Comparison of ENCODE assay signal across 10 cellular contexts in genomic region chr1:173864179-173864867, GRCh38. TPM values are rescaled to one million over a fixed set of nuclear protein-coding genes. Genes with fewer than 3 reads are reported as not detected.
A peak's percentile ranks its signal among the peaks of the same experiment; 100 is the strongest.
DNase-seq lines count a peak whose midpoint lies in the region; ATAC-seq, FAIRE-seq and TF ChIP-seq lines count a peak whose summit lies in the region.
"Had no signal": no experiment of that assay in that cellular context is flagged by ENCODE, and none has a peak within 500 bp of the region (broad histone marks: within the 10 kb centered on the region; RNA-seq: fewer than 3 reads in every experiment).

No MANE protein-coding gene starts in this region.

- H3K27ac ChIP-seq in left ventricle myocardium inferior (replicated peaks) (peak overlapping the region; percentile 12), right cardiac atrium (ENCODE audit: low read length) (no peak overlapping the region), SU-DHL-6 (ENCODE audit: low read depth, low read length) (peak overlapping the region; percentile 91; the same call in 1 of the 2 replicates), fibroblast of lung (ENCODE audit: insufficient read depth, low read length) (peak overlapping the region; percentile 50)
- H3K27ac ChIP-seq: colonic mucosa had no signal

- intact Hi-C loops in left ventricle myocardium inferior (cut with micrococcal nuclease) (no loop called here), right cardiac atrium (cut with DNase I) (no loop called here)

- no peaks in the 10 kb centered on the region for H3K27me3 ChIP-seq in left ventricle myocardium inferior (ENCODE audit: low read depth)
- H3K27me3 ChIP-seq in right cardiac atrium (ENCODE audit: control insufficient read depth, insufficient read depth) = no peaks in the 10 kb centered on the region
- no peaks in the 10 kb centered on the region for H3K27me3 ChIP-seq in SU-DHL-6 (ENCODE audit: low read length)
- no peaks in the 10 kb centered on the region for H3K27me3 ChIP-seq in fibroblast of lung (ENCODE audit: control insufficient read depth, insufficient read depth, low read length)
- H3K27me3 ChIP-seq: colonic mucosa had no signal

- no peaks in the 10 kb centered on the region for H3K9me2 ChIP-seq in SU-DHL-6 (replicated peaks; ENCODE audit: insufficient read depth, low read length)

- peak overlapping the region; percentile 72 for H3K4me3 Mint-ChIP-seq in type B pancreatic cell

- no peaks in the 10 kb centered on the region for H3K9me3 Mint-ChIP-seq in type B pancreatic cell

- 0 out of 2 replicates have a peak overlapping the region, but pooled peaks have one; percentile 88 for H3K9ac ChIP-seq in SU-DHL-6 (ENCODE audit: low read length)
- no peak overlapping the region for H3K9ac ChIP-seq in fibroblast of lung (ENCODE audit: insufficient read depth, low read length)

- no peak for TF ChIP-seq CTCF in left ventricle myocardium inferior (IDR thresholded peaks at IDR 0.05; ENCODE audit: borderline replicate concordance)
- TF ChIP-seq CTCF in SU-DHL-6 (IDR thresholded peaks at IDR 0.05; ENCODE audit: insufficient read depth, low read length, poor library complexity, severe bottlenecking) = no peak
- TF ChIP-seq CTCF in fibroblast of lung (conservative IDR thresholded peaks at IDR 0.05 in 1 of 2, IDR thresholded peaks at IDR 0.05 in 1 of 2; ENCODE audit: low read depth in 1 of 2, low read length in 2 of 2) = no peak
- no peak for TF ChIP-seq CTCF in type B pancreatic cell (conservative IDR thresholded peaks at IDR 0.05)

- no peaks in the 10 kb centered on the region for H3K9me3 ChIP-seq in left ventricle myocardium inferior (replicated peaks)
- H3K9me3 ChIP-seq in right cardiac atrium (ENCODE audit: control insufficient read depth, low read length) = no peaks in the 10 kb centered on the region
- no peaks in the 10 kb centered on the region for H3K9me3 ChIP-seq in SU-DHL-6 (ENCODE audit: insufficient read depth, low read length)
- no peaks in the 10 kb centered on the region for H3K9me3 ChIP-seq in fibroblast of lung (ENCODE audit: control insufficient read depth, insufficient read depth, low read depth, low read length)
- H3K9me3 ChIP-seq: colonic mucosa had no signal

- peaks cover 45% of the 10 kb centered on the region for H3K36me3 Mint-ChIP-seq in type B pancreatic cell

- peaks cover 18% of the 10 kb centered on the region for H3K4me1 Mint-ChIP-seq in type B pancreatic cell (ENCODE audit: unreplicated experiment)

- H3K36me3 ChIP-seq in left ventricle myocardium inferior (peaks cover 70% of the 10 kb centered on the region), SU-DHL-6 (ENCODE audit: low read length) (peaks cover 54% of the 10 kb centered on the region), fibroblast of lung (ENCODE audit: control insufficient read depth, insufficient read depth, low read length) (peaks cover 21% of the 10 kb centered on the region)

- H3F3A ChIP-seq in SU-DHL-6 (ENCODE audit: insufficient read depth) = peaks cover 86% of the 10 kb centered on the region

- H3K4me2 ChIP-seq in SU-DHL-6 (ENCODE audit: low read depth, low read length, poor library complexity, severe bottlenecking) (peak overlapping the region; percentile 85), fibroblast of lung (ENCODE audit: extremely low read depth, insufficient read depth, low read length) (peak overlapping the region; percentile 89)

- FAIRE-seq in RCC 7860 (lab: Jason Lieb, UNC) = no peak

- ATAC-seq in right cardiac atrium = no peak

- H4K20me1 ChIP-seq in SU-DHL-6 (ENCODE audit: low read depth, low read length) (peaks cover 10% of the 10 kb centered on the region; the same call in 1 of the 2 replicates), fibroblast of lung (ENCODE audit: control insufficient read depth, extremely low read depth, insufficient read depth, low read length) (peaks cover 5% of the 10 kb centered on the region)

- H2AFZ ChIP-seq in SU-DHL-6 (ENCODE audit: low read depth, low read length, severe bottlenecking) (no peak overlapping the region), fibroblast of lung (ENCODE audit: low read length) (no peak overlapping the region)

- no peak overlapping the region for H3K4me3 ChIP-seq in left ventricle myocardium inferior
- H3K4me3 ChIP-seq in right cardiac atrium (ENCODE audit: low read length) = no peak overlapping the region
- H3K4me3 ChIP-seq in SU-DHL-6 (ENCODE audit: insufficient read depth, low read length, poor library complexity, severe bottlenecking) = no peak overlapping the region
- H3K4me3 ChIP-seq in fibroblast of lung (replicated peaks in 1 of 4; ENCODE audit: control extremely low read depth in 1 of 4, insufficient read depth in 1 of 4, low read depth in 3 of 4, low read length in 4 of 4) = peak overlapping the region; percentile 94 to 99 (median 98)
- H3K4me3 ChIP-seq: colonic mucosa had no signal

- DNase-seq in left ventricle myocardium inferior = no peak
- no peak for DNase-seq in right cardiac atrium
- peak in 1 of 2 donors; percentile 45 for DNase-seq in fibroblast of lung (ENCODE audit: low read depth in 2 of 2)
- no peak for DNase-seq in type B pancreatic cell (ENCODE audit: extremely low spot score, unreplicated experiment)
- no peak for DNase-seq in HT-29 (ENCODE audit: low spot score)
- DNase-seq in RCC 7860 (ENCODE audit: low spot score) = no peak
- DNase-seq in SIG-M5 treated with dmso at 0.1 percent for 504 hours (lab: John Stamatoyannopoulos, UW; ENCODE audit: unreplicated experiment) = no peak
- DNase-seq: colonic mucosa had no signal

- WGBS in right cardiac atrium = 78% methylated on average over 5 of the region's 5 CpGs

- peaks cover 49% of the 10 kb centered on the region for H3K4me1 ChIP-seq in left ventricle myocardium inferior
- H3K4me1 ChIP-seq in right cardiac atrium (ENCODE audit: control insufficient read depth, insufficient read depth, low read length) = peaks cover 4% of the 10 kb centered on the region
- peaks cover 5% of the 10 kb centered on the region for H3K4me1 ChIP-seq in fibroblast of lung (ENCODE audit: control insufficient read depth, extremely low read depth, insufficient read depth, low read length)

- H3K79me2 ChIP-seq in SU-DHL-6 (ENCODE audit: insufficient read depth, low read length) (peaks cover 16% of the 10 kb centered on the region), fibroblast of lung (ENCODE audit: control insufficient read depth, insufficient read depth, low read length) (peaks cover 36% of the 10 kb centered on the region)

- H3K27ac Mint-ChIP-seq in type B pancreatic cell = peak overlapping the region; percentile 76

- H3K27me3 Mint-ChIP-seq in type B pancreatic cell = peaks cover 4% of the 10 kb centered on the region

RNA-seq across cellular contexts. Expression of gene GAS5, which starts 3.5 kb away (rescaled TPM):
- 50.5 TPM for total RNA-seq in left ventricle myocardium inferior
- 10 to 100 TPM; 69.3 to 92.6 (median 82.5) TPM for total RNA-seq in right cardiac atrium
- polyA plus RNA-seq in right cardiac atrium = 78.6 TPM
- 502 and 1,016 TPM in 2 replicates for total RNA-seq in fibroblast of lung
- polyA plus RNA-seq in fibroblast of lung = 451 and 810 TPM in 2 replicates
- polyA plus RNA-seq in fibroblast of lung (2012) = 374 and 650 TPM in 2 replicates
- polyA minus RNA-seq in fibroblast of lung (ENCODE audit: low replicate concordance) = 54.5 and 75.6 TPM in 2 replicates
- 501 and 574 TPM in 2 replicates for total RNA-seq in type B pancreatic cell (ENCODE audit: low replicate concordance)
- total RNA-seq in HT-29 (2014; rRNA removed; shearing (Covaris generic)) = 283 TPM in 2 replicates

RNA-seq across cellular contexts. Expression of gene ZBTB37, which starts 3.9 kb away (rescaled TPM):
- 7.6 TPM for total RNA-seq in left ventricle myocardium inferior
- 10 to 100 TPM in 1 of 4 donors, 1 to 10 TPM in 3; 8.9 to 12.3 (median 9.3) TPM for total RNA-seq in right cardiac atrium
- polyA plus RNA-seq in right cardiac atrium = 2.6 TPM
- total RNA-seq in fibroblast of lung = 6.7 and 8.3 TPM in 2 replicates
- 2.4 and 3.0 TPM in 2 replicates for polyA plus RNA-seq in fibroblast of lung
- polyA plus RNA-seq in fibroblast of lung (2012) = 1.3 and 1.9 TPM in 2 replicates
- 4.9 and 6.1 TPM in 2 replicates for polyA minus RNA-seq in fibroblast of lung (ENCODE audit: low replicate concordance)
- total RNA-seq in type B pancreatic cell (ENCODE audit: low replicate concordance) = 11.5 and 14.6 TPM in 2 replicates
- total RNA-seq in HT-29 (2014; rRNA removed; shearing (Covaris generic)) = 2.0 and 2.6 TPM in 2 replicates

RNA-seq across cellular contexts. Expression of gene CENPL, which starts 39.6 kb away (rescaled TPM):
- total RNA-seq in left ventricle myocardium inferior (4.2 TPM), right cardiac atrium (1 to 10 TPM; 3.0 to 4.3 (median 3.9) TPM), fibroblast of lung (7.2 and 16.0 TPM in 2 replicates), type B pancreatic cell (ENCODE audit: low replicate concordance) (11.5 and 14.1 TPM in 2 replicates)
- polyA plus RNA-seq in right cardiac atrium (2.9 TPM), fibroblast of lung (9.9 and 16.5 TPM in 2 replicates)
- 6.2 and 11.8 TPM in 2 replicates for polyA plus RNA-seq in fibroblast of lung (2012)
- 0.43 and 2.5 TPM in 2 replicates for polyA minus RNA-seq in fibroblast of lung (ENCODE audit: low replicate concordance)
- total RNA-seq in HT-29 (2014; rRNA removed; shearing (Covaris generic)) = 9.9 and 13.0 TPM in 2 replicates

RNA-seq across cellular contexts. Expression of gene DARS2, which starts 39.9 kb away (rescaled TPM):
- total RNA-seq in left ventricle myocardium inferior = 15.1 TPM
- total RNA-seq in right cardiac atrium = 10 to 100 TPM; 11.7 to 13.6 (median 13.1) TPM
- 8.3 TPM for polyA plus RNA-seq in right cardiac atrium
- 12.3 and 17.8 TPM in 2 replicates for total RNA-seq in fibroblast of lung
- polyA plus RNA-seq in fibroblast of lung = 19.5 and 26.7 TPM in 2 replicates
- polyA plus RNA-seq in fibroblast of lung (2012) = 11.5 and 16.7 TPM in 2 replicates
- polyA minus RNA-seq in fibroblast of lung (ENCODE audit: low replicate concordance) = 11.9 and 13.7 TPM in 2 replicates
- total RNA-seq in type B pancreatic cell (ENCODE audit: low replicate concordance) = 23.6 and 28.2 TPM in 2 replicates
- total RNA-seq in HT-29 (2014; rRNA removed; shearing (Covaris generic)) = 11.1 and 14.5 TPM in 2 replicates

RNA-seq across cellular contexts. Expression of gene SERPINC1, which starts 52.8 kb away (rescaled TPM):
- total RNA-seq in left ventricle myocardium inferior (not detected), right cardiac atrium (under 1 TPM in 2 of 4 donors, not detected in 2; 0.18 to 0.45 TPM), fibroblast of lung (under 0.01 TPM in 1 of 2 replicates, not detected in the other), type B pancreatic cell (ENCODE audit: low replicate concordance) (0.50 TPM in 1 of 2 replicates, not detected in the other)
- polyA plus RNA-seq in right cardiac atrium (0.18 TPM), fibroblast of lung (0.06 TPM in 1 of 2 replicates, not detected in the other)
- 0.09 and 0.17 TPM in 2 replicates for polyA plus RNA-seq in fibroblast of lung (2012)
- polyA minus RNA-seq in fibroblast of lung (ENCODE audit: low replicate concordance) = not detected in 2 replicates
- not detected in 2 replicates for total RNA-seq in HT-29 (2014; rRNA removed; shearing (Covaris generic))
- total RNA-seq: Daoy had no signal

Comparison
In these comparisons a context has a peak if more than half of its experiments do, and no peak if none do; other contexts are left out.
1. H3K4me3 ChIP-seq: peak in fibroblast of lung (4 of 4); none in left ventricle myocardium inferior (single experiment), right cardiac atrium (single experiment) and SU-DHL-6 (single experiment).